ENCODE assay signal across 16 cellular contexts in the genomic region with DNA sequence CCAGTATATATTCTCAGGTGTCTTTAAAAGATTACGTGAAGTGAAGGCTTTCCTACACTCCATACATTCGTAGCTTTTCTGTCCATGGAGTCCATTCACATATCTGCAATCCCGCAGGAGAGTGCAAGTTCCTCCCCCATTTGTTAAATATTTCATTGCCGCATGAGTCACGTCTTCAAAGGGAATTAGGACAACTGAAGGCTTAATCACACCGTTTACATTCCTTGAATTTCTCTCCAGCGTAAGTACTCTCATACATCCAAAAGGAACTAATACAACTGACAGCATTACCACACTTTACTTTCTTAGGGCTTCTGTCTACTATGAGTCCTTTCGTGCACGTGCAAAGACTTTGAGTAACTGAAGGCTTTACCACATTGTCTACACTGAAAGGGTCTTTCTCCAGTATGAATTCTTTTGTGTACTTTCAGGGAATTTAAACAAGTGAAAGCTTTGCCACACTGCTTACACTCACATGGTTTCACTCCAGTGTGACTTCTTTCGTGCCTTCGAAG. TPM values are rescaled to one million over a fixed set of nuclear protein-coding genes. Genes with fewer than 3 reads are reported as not detected.
DNase-seq lines count a peak whose midpoint lies in the region; ATAC-seq and TF ChIP-seq lines count a peak whose summit lies in the region.
"Had no signal": no experiment of that assay in that cellular context is flagged by ENCODE, and none has a peak within 500 bp of the region (broad histone marks: within the 10 kb centered on the region; RNA-seq: fewer than 3 reads in every experiment).

No MANE protein-coding gene starts in this region.

- peaks cover 38% of the 10 kb centered on the region for H3K36me3 ChIP-seq in PC-3 (ENCODE audit: low read depth, low read length)

- no peaks in the 10 kb centered on the region for H3K9me2 ChIP-seq in PC-3 (replicated peaks; ENCODE audit: low read length)

- peak; percentile 39 for DNase-seq in GM04503 (ENCODE audit: low read depth)
- DNase-seq in PC-3, result peak; percentile 91
- DNase-seq in epithelial cell of esophagus (ENCODE audit: low read depth), result peak; percentile 48
- peak; percentile 1 for DNase-seq in osteocyte (ENCODE audit: extremely low spot score, unreplicated experiment)
- no peak for DNase-seq in islet precursor cell
- no peak for DNase-seq in T-helper 9 cell
- no peak for DNase-seq in NCI-H2029 (lab: John Stamatoyannopoulos, UW)
- no peak for DNase-seq in DMS153 treated with DMSO at 0.1 percent for 48 hours (lab: John Stamatoyannopoulos, UW; ENCODE audit: unreplicated experiment)
- DNase-seq: CD4-positive, CD25-positive, alpha-beta regulatory T cell; gastrocnemius medialis; naive thymus-derived CD8-positive, alpha-beta T cell; NCI-H1436 treated with DMSO at 0.1 percent for 48 hours; WERI-Rb-1 had no signal

- H3K27me3 ChIP-seq in PC-3 (ENCODE audit: low read length), result no peaks in the 10 kb centered on the region
- H3K27me3 ChIP-seq: gastrocnemius medialis had no signal

- intact Hi-C loops in PC-3 (cut with micrococcal nuclease), result no loop called here

- H3K79me2 ChIP-seq in PC-3 (ENCODE audit: low read length), result no peaks in the 10 kb centered on the region

- BruUV-seq in PC-3 (replicated peaks; lab: Mats Ljungman, UMichigan), result TSS peak; percentile 20

- H2AFZ ChIP-seq in PC-3 (ENCODE audit: low read length), result no peak overlapping the region

- no peak overlapping the region for H3K27ac Mint-ChIP-seq in osteocyte (ENCODE audit: unreplicated experiment)
- H3K27ac Mint-ChIP-seq: CD4-positive, CD25-positive, alpha-beta regulatory T cell; naive thymus-derived CD8-positive, alpha-beta T cell; stimulated activated naive CD8-positive, alpha-beta T cell treated with anti-CD3 and anti-CD28 coated beads, Interleukin-15, Interleukin-2, amounts not matched to agents 100 ng/mL and 50 ng/mL, for 24 hours had no signal

- H3K4me1 ChIP-seq in PC-3 (ENCODE audit: insufficient read depth, low read length), result 0 out of 2 replicates have a peak, but pooled peaks cover 4% of the 10 kb centered on the region
- H3K4me1 ChIP-seq: gastrocnemius medialis had no signal

- no peaks in the 10 kb centered on the region for H3K27me3 Mint-ChIP-seq in osteocyte (ENCODE audit: unreplicated experiment)
- H3K27me3 Mint-ChIP-seq: CD4-positive, CD25-positive, alpha-beta regulatory T cell; naive thymus-derived CD8-positive, alpha-beta T cell; stimulated activated naive CD8-positive, alpha-beta T cell treated with anti-CD3 and anti-CD28 coated beads, Interleukin-15, Interleukin-2, amounts not matched to agents 100 ng/mL and 50 ng/mL, for 24 hours had no signal

- TF ChIP-seq CTCF in PC-3 (conservative IDR thresholded peaks at IDR 0.05; ENCODE audit: low read depth, low read length) (no peak), epithelial cell of esophagus (IDR thresholded peaks at IDR 0.05; ENCODE audit: insufficient read depth, low read depth, low read length, missing control alignments) (no peak), osteocyte (IDR thresholded peaks at IDR 0.05) (no peak)

- no peak overlapping the region for H3K4me3 Mint-ChIP-seq in osteocyte (ENCODE audit: unreplicated experiment)
- H3K4me3 Mint-ChIP-seq: CD4-positive, CD25-positive, alpha-beta regulatory T cell; naive thymus-derived CD8-positive, alpha-beta T cell; stimulated activated naive CD8-positive, alpha-beta T cell treated with anti-CD3 and anti-CD28 coated beads, Interleukin-15, Interleukin-2, amounts not matched to agents 100 ng/mL and 50 ng/mL, for 24 hours had no signal

- CTCF ChIA-PET in PC-3 (lab: Charles Lee), result no interaction called here

- no peaks in the 10 kb centered on the region for H4K20me1 ChIP-seq in PC-3 (ENCODE audit: low read length)

- peak; percentile 90 for ATAC-seq in PC-3
- ATAC-seq: gastrocnemius medialis; naive thymus-derived CD8-positive, alpha-beta T cell; sciatic nerve had no signal

- peaks cover 37% of the 10 kb centered on the region for H3K9me3 Mint-ChIP-seq in osteocyte (ENCODE audit: unreplicated experiment)

- H3K4me2 ChIP-seq in PC-3 (ENCODE audit: low read length), result no peak overlapping the region

- H3K36me3 Mint-ChIP-seq in osteocyte (ENCODE audit: unreplicated experiment), result peaks cover 64% of the 10 kb centered on the region

- H3K4me3 ChIP-seq in PC-3 (ENCODE audit: low read length) (no peak overlapping the region), epithelial cell of esophagus (ENCODE audit: low read length) (no peak overlapping the region)
- H3K4me3 ChIP-seq: gastrocnemius medialis, SK-N-MC had no signal

- H3K9ac ChIP-seq in PC-3 (ENCODE audit: low read length), result no peak overlapping the region

- H3K4me1 Mint-ChIP-seq in osteocyte (ENCODE audit: unreplicated experiment), result no peaks in the 10 kb centered on the region

- peaks cover 29% of the 10 kb centered on the region for H3K9me3 ChIP-seq in PC-3 (ENCODE audit: low read length)

- POLR2A ChIA-PET in PC-3 (lab: Charles Lee; ENCODE audit: unreplicated experiment), result no interaction called here

- H3F3A ChIP-seq in PC-3 (ENCODE audit: low read length, unreplicated experiment), result no peaks in the 10 kb centered on the region

- H3K27ac ChIP-seq in PC-3 (ENCODE audit: low read length), result no peak overlapping the region
- H3K27ac ChIP-seq: gastrocnemius medialis, SK-N-MC, WERI-Rb-1 had no signal

RNA-seq across cellular contexts. Expression of gene ZNF564, which starts 29.0 kb away (rescaled TPM):
- total RNA-seq in PC-3 (2014; rRNA removed), result 3.8 and 6.0 TPM in 2 replicates
- total RNA-seq in osteocyte, result 10.7 and 12.9 TPM in 2 replicates

RNA-seq across cellular contexts. Expression of gene ZNF490, which starts 30.4 kb away (rescaled TPM):
- total RNA-seq in PC-3 (2014; rRNA removed), result 6.9 and 10.7 TPM in 2 replicates
- total RNA-seq in osteocyte, result 9.2 TPM in 2 replicates

RNA-seq across cellular contexts. Expression of gene ZNF791, which starts 30.5 kb away (rescaled TPM):
- total RNA-seq in PC-3 (2014; rRNA removed), result 15.8 and 26.3 TPM in 2 replicates
- 25.0 and 26.1 TPM in 2 replicates for total RNA-seq in osteocyte

Comparison
In these comparisons a context has a peak if more than half of its experiments do, and no peak if none do; other contexts are left out.
1. DNase-seq: peak in GM04503 (single experiment), PC-3 (single experiment), epithelial cell of esophagus (single experiment) and osteocyte (single experiment); none in islet precursor cell (single experiment), T-helper 9 cell (single experiment), NCI-H2029 (single experiment) and DMS153 treated with DMSO at 0.1 percent for 48 hours (single experiment).